Comparison of ENCODE assay signal across 20 cellular contexts in genomic region chr1:218516526-218516925, GRCh38.
"Had no signal": no experiment of that assay in that cellular context is flagged by ENCODE, and none has a peak within 500 bp of the region (broad histone marks: within the 10 kb centered on the region; RNA-seq: fewer than 3 reads in every experiment).

No MANE protein-coding gene starts in this region.

- H3K4me3 ChIP-seq: colonic mucosa, gastroesophageal sphincter, heart right ventricle, left ventricle myocardium inferior, mucosa of descending colon, prostate gland, skin epidermis, suprapubic skin had no signal

- H3K9me3 ChIP-seq: colonic mucosa, gastroesophageal sphincter, heart right ventricle, left ventricle myocardium inferior, mucosa of descending colon, prostate gland, suprapubic skin had no signal

- DNase-seq: activated CD4-positive, alpha-beta memory T cell treated with anti-CD3 and anti-CD28 coated beads for 36 hours; activated CD4-positive, alpha-beta T cell treated with anti-CD3 and anti-CD28 coated beads for 36 hours; activated naive CD8-positive, alpha-beta T cell treated with anti-CD3 and anti-CD28 coated beads for 36 hours; amygdala; central memory CD4-positive, alpha-beta T cell; colonic mucosa; erythroblast; heart right ventricle; kidney glomerular epithelial cell; left ventricle myocardium inferior; mucosa of descending colon; naive B cell; right cardiac atrium; stimulated activated CD4-positive, alpha-beta T cell treated with anti-CD3 and anti-CD28 coated beads, Interleukin-15, amount 100 ng/mL, for 24 hours; stimulated activated CD4-positive, alpha-beta T cell treated with anti-CD3 and anti-CD28 coated beads, Interleukin-2, amount 100 ng/mL, for 48 hours; T-helper 2 cell had no signal

- H3K4me1 ChIP-seq: colonic mucosa, gastroesophageal sphincter, left ventricle myocardium inferior, prostate gland, suprapubic skin had no signal

- H3K27ac ChIP-seq: colonic mucosa, gastroesophageal sphincter, heart right ventricle, left ventricle myocardium inferior, prostate gland, skin epidermis, suprapubic skin had no signal

- ATAC-seq: activated CD4-positive, alpha-beta T cell treated with anti-CD3 and anti-CD28 coated beads for 36 hours; gastroesophageal sphincter; heart right ventricle; mucosa of descending colon; right cardiac atrium had no signal

- H3K27me3 ChIP-seq: colonic mucosa, gastroesophageal sphincter, heart right ventricle, suprapubic skin had no signal

- H3K36me3 ChIP-seq: colonic mucosa, gastroesophageal sphincter, heart right ventricle, left ventricle myocardium inferior, prostate gland, suprapubic skin had no signal
